13 cellular contexts compared by ENCODE assay signal in genomic region chr20:11235058-11235457, GRCh38.
DNase-seq lines count a peak whose midpoint lies in the region; ATAC-seq and TF ChIP-seq lines count a peak whose summit lies in the region.
"Had no signal": no experiment of that assay in that cellular context is flagged by ENCODE, and none has a peak within 500 bp of the region (broad histone marks: within the 10 kb centered on the region; RNA-seq: fewer than 3 reads in every experiment).

No MANE protein-coding gene starts in this region.

- no peak overlapping the region for H4K5ac ChIP-seq in H9 (ENCODE audit: insufficient read length, low read depth, low read length)

- no peak overlapping the region for H2BK120ac ChIP-seq in H9 (ENCODE audit: low read depth, low read length, poor library complexity, severe bottlenecking)

- H2BK15ac ChIP-seq in H9 (ENCODE audit: low read depth, low read length): no peak overlapping the region

- intact Hi-C loops in sigmoid colon (cut with DNase I): no loop called here

- no peaks in the 10 kb centered on the region for H4K20me1 ChIP-seq in H9 (ENCODE audit: control insufficient read depth, insufficient read depth, insufficient read length)

- H3K9me3 Mint-ChIP-seq in H9: no peaks in the 10 kb centered on the region

- no peak overlapping the region for H4K91ac ChIP-seq in H9 (ENCODE audit: insufficient read length, low read depth, low read length)

- H2AK5ac ChIP-seq in H9 (ENCODE audit: insufficient read length, low read length): no peak overlapping the region

- no peak overlapping the region for H4K8ac ChIP-seq in H9 (replicated peaks; ENCODE audit: insufficient read length, low read depth, low read length)

- peaks cover 7% of the 10 kb centered on the region in 2 experiments; a peak in 3 of 4 replicates for H3K4me1 Mint-ChIP-seq in H9
- H3K4me1 Mint-ChIP-seq: activated B cell treated with CpG ODN at 0.5 μM for 24 hours had no signal

- H3K4me1 ChIP-seq in H9 (ENCODE audit: insufficient read depth, low read length): peaks cover 3% of the 10 kb centered on the region; the same call in 1 of the 2 replicates
- H3K4me1 ChIP-seq in SJCRH30: peaks cover 3% of the 10 kb centered on the region; the same call in 1 of the 2 replicates
- no peaks in the 10 kb centered on the region for H3K4me1 ChIP-seq in sigmoid colon
- H3K4me1 ChIP-seq in Peyer's patch: no peaks in the 10 kb centered on the region

- H3K9me3 ChIP-seq in H9 (ENCODE audit: control insufficient read depth, low read depth, low read length) (no peaks in the 10 kb centered on the region), SJCRH30 (replicated peaks) (no peaks in the 10 kb centered on the region), sigmoid colon (no peaks in the 10 kb centered on the region), Peyer's patch (no peaks in the 10 kb centered on the region)

- H3K23me2 ChIP-seq in H9 (ENCODE audit: insufficient read length, low read depth, low read length, poor library complexity, severe bottlenecking): no peaks in the 10 kb centered on the region

- WGBS in H9 (ENCODE audit: extremely low coverage, insufficient read length, low lambda C conversion rate): no CpG with 5 or more reads among the region's 3 CpGs
- WGBS in sigmoid colon, 2 donors: 73 to 76% methylated on average over 3 of the region's 3 CpGs

- DNase-seq in H9 (peak; percentile 43), SJCRH30 (peak; percentile 22 to 55), foreskin fibroblast (peak; percentile 33 to 42), retinal pigment epithelial cell (ENCODE audit: low read depth) (peak; percentile 78), sigmoid colon (no peak), Peyer's patch (no peak)
- DNase-seq in activated CD4-positive, alpha-beta T cell treated with anti-CD3 and anti-CD28 coated beads, Interleukin-2, amount 50 U/mL, for 4 hours: no peak
- DNase-seq: activated B cell treated with CpG ODN at 0.5 μM for 24 hours; effector CD4-positive, alpha-beta T cell; kidney; OCI-M1; posterior cingulate gyrus had no signal

- no peak overlapping the region for H3T11ph ChIP-seq in H9 (ENCODE audit: low read length)

- no peak for ATAC-seq in HG03439 (IDR thresholded peaks at IDR 0.05; ENCODE audit: unreplicated experiment)

- H3K9ac ChIP-seq in H9 (ENCODE audit: extremely low read depth, insufficient read length, low read length): no peak overlapping the region

- H3K56ac ChIP-seq in H9 (ENCODE audit: insufficient read length, low read depth, low read length): no peak overlapping the region

- TF ChIP-seq POLR2A in sigmoid colon (IDR thresholded peaks at IDR 0.05) (no peak), Peyer's patch (IDR thresholded peaks at IDR 0.05) (no peak)

- H3K4ac ChIP-seq in H9 (ENCODE audit: low read depth, low read length): no peak overlapping the region

- H3K27me3 Mint-ChIP-seq in H9 (ENCODE audit: low read depth): no peaks in the 10 kb centered on the region
- H3K27me3 Mint-ChIP-seq: activated B cell treated with CpG ODN at 0.5 μM for 24 hours had no signal

- no peaks in the 10 kb centered on the region for H3K27me3 ChIP-seq in H9 (ENCODE audit: insufficient read depth, low read length)
- no peaks in the 10 kb centered on the region for H3K27me3 ChIP-seq in SJCRH30
- no peaks in the 10 kb centered on the region for H3K27me3 ChIP-seq in sigmoid colon
- H3K27me3 ChIP-seq in Peyer's patch: no peaks in the 10 kb centered on the region

- no peak overlapping the region for H3K4me2 ChIP-seq in H9 (ENCODE audit: insufficient read depth, insufficient read length, low read length)

- no peak overlapping the region for H3K14ac ChIP-seq in H9 (ENCODE audit: insufficient read depth, low read length)

- no peaks in the 10 kb centered on the region for H3K36me3 ChIP-seq in SJCRH30
- H3K36me3 ChIP-seq in sigmoid colon: no peaks in the 10 kb centered on the region
- no peaks in the 10 kb centered on the region for H3K36me3 ChIP-seq in Peyer's patch

- H3K27ac ChIP-seq in H9 (ENCODE audit: insufficient read length, low read depth, low read length) (no peak overlapping the region), SJCRH30 (no peak overlapping the region), sigmoid colon (no peak overlapping the region), Peyer's patch (peak overlapping the region in 1 of 4 donors; percentile 15)

- H3K4me3 ChIP-seq in SJCRH30 (no peak overlapping the region), foreskin fibroblast (ENCODE audit: low read depth in 1 of 2, low read length in 2 of 2) (no peak overlapping the region), retinal pigment epithelial cell (ENCODE audit: low read length) (no peak overlapping the region), sigmoid colon (no peak overlapping the region), Peyer's patch (no peak overlapping the region)

- no peaks in the 10 kb centered on the region for H3K79me2 ChIP-seq in H9 (ENCODE audit: insufficient read depth, low read length)

- H3K79me1 ChIP-seq in H9 (ENCODE audit: insufficient read depth, low read depth, low read length, poor library complexity, severe bottlenecking): no peaks in the 10 kb centered on the region

- no peak overlapping the region for H2BK5ac ChIP-seq in H9 (ENCODE audit: insufficient read length, low read length)

- no peak overlapping the region for H3K4me3 Mint-ChIP-seq in H9
- H3K4me3 Mint-ChIP-seq: activated B cell treated with CpG ODN at 0.5 μM for 24 hours had no signal

- H2BK20ac ChIP-seq in H9 (ENCODE audit: low read depth, low read length, poor library complexity, severe bottlenecking): no peak overlapping the region

- H2BK12ac ChIP-seq in H9 (ENCODE audit: insufficient read length, low read depth, low read length): no peak overlapping the region

- no peak for TF ChIP-seq EP300 in sigmoid colon (IDR thresholded peaks at IDR 0.05)

- H3K36me3 Mint-ChIP-seq in H9 (ENCODE audit: insufficient read depth in 1 of 3, low read depth in 3 of 3): no peaks in the 10 kb centered on the region; a peak in 1 of 7 replicates

- TF ChIP-seq CTCF in H9 (conservative IDR thresholded peaks at IDR 0.05): no peak
- no peak for TF ChIP-seq CTCF in foreskin fibroblast (IDR thresholded peaks at IDR 0.05; ENCODE audit: low read depth, low read length)
- TF ChIP-seq CTCF in retinal pigment epithelial cell (conservative IDR thresholded peaks at IDR 0.05; ENCODE audit: low read depth, low read length): no peak
- no peak for TF ChIP-seq CTCF in sigmoid colon (IDR thresholded peaks at IDR 0.05)
- TF ChIP-seq CTCF in Peyer's patch (IDR thresholded peaks at IDR 0.05): no peak

- no peak overlapping the region; a peak in 1 of 7 replicates for H3K27ac Mint-ChIP-seq in H9
- H3K27ac Mint-ChIP-seq: activated B cell treated with CpG ODN at 0.5 μM for 24 hours had no signal

- H3K23ac ChIP-seq in H9 (ENCODE audit: insufficient read length, low read depth, low read length): no peak overlapping the region

- H2AFZ ChIP-seq in H9 (ENCODE audit: low read length): peak overlapping the region; percentile 48

- H3K18ac ChIP-seq in H9 (ENCODE audit: insufficient read length, low read depth, low read length): no peak overlapping the region

Comparison
In these comparisons a context has a peak if more than half of its experiments do, and no peak if none do; other contexts are left out.
1. DNase-seq: peak in H9 (single experiment), SJCRH30 (2 of 2), foreskin fibroblast (2 of 2) and retinal pigment epithelial cell (single experiment); none in sigmoid colon (single experiment), Peyer's patch (0 of 3) and activated CD4-positive, alpha-beta T cell treated with anti-CD3 and anti-CD28 coated beads, Interleukin-2, amount 50 U/mL, for 4 hours (0 of 2).